In genomic region chr14:85711620-85712019, GRCh38 we compare ENCODE assay signal across 26 cellular contexts.
"Had no signal": no experiment of that assay in that cellular context is flagged by ENCODE, and none has a peak within 500 bp of the region (broad histone marks: within the 10 kb centered on the region; RNA-seq: fewer than 3 reads in every experiment).

No MANE protein-coding gene starts in this region.

- H3K4me2 ChIP-seq: KMS-11 had no signal

- H3K36me3 ChIP-seq: MG63 had no signal

- H3K9ac ChIP-seq: KMS-11 had no signal

- H3K9me3 ChIP-seq: MG63 had no signal

- H3K27ac ChIP-seq: KMS-11 had no signal

- H3K4me3 ChIP-seq: MG63 had no signal

- H3K27me3 ChIP-seq: MG63 had no signal

- DNase-seq: Karpas-422, Kasumi-1, MG63, MM.1S, NCI-H1048, NCI-H1092, NCI-H1092 treated with DMSO at 0.1 percent for 48 hours, NCI-H1417 treated with DMSO at 0.1 percent for 48 hours, NCI-H1436, NCI-H1436 treated with DMSO at 0.1 percent for 48 hours, NCI-H146, NCI-H1694, NCI-H1694 treated with DMSO at 0.1 percent for 48 hours, NCI-H1930, NCI-H2029, NCI-H2029 treated with DMSO at 0.1 percent for 48 hours, NCI-H2081, NCI-H2081 treated with DMSO at 0.1 percent for 48 hours, NCI-H2107, NCI-H2227 treated with DMSO at 0.1 percent for 48 hours, NCI-H226, NCI-H345, NCI-H446, NCI-H446 treated with DMSO at 0.1 percent for 48 hours, NCI-H510A had no signal
